In the genomic region with DNA sequence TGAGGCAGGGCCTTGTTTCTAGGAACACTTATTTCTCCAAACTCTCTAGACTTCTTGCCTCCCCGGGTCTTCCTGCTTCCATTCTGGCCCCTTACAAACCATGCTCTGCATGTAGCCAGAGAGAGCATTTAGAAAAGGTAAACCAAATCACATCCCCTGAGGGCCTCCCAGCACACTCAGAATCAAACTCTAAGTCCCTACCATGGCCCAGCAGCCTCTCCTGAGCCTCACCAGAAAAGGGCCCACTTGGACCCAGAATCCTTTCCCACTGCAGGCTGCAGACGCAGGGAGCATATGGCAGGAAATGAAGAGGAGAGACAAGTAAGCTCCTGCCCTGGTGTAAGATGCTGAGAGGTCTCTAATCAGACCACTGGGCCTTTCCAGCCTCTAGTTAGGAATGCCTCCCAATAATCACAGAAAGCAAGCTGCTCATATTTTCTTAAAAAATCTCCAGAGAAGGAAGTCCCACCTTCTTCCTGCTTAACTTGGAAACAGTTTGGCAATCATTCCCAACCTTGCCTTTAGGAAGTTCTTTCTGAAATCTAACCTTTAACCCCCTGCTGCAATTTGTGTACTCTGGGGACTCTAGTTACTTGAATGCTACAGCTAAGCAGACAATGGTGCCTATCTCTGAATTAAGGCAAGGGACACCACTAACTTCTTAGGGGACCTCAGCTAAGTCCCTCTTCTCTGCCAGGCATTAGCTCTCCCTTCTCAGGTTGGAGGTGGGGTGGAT, we compare ENCODE assay signal across 12 cellular contexts. TPM values are rescaled to one million over a fixed set of nuclear protein-coding genes. Genes with fewer than 3 reads are reported as not detected.
DNase-seq lines count a peak whose midpoint lies in the region; ATAC-seq and TF ChIP-seq lines count a peak whose summit lies in the region.
"Had no signal": no experiment of that assay in that cellular context is flagged by ENCODE, and none has a peak within 500 bp of the region (broad histone marks: within the 10 kb centered on the region; RNA-seq: fewer than 3 reads in every experiment).

No MANE protein-coding gene starts in this region.

- TF ChIP-seq CTCF in left ventricle myocardium inferior (IDR thresholded peaks at IDR 0.05; ENCODE audit: borderline replicate concordance) (no peak), GM10266 (IDR thresholded peaks at IDR 0.05; ENCODE audit: control insufficient read depth, insufficient read depth, low read depth, missing control alignments) (no peak)

- H3K9me3 ChIP-seq in BLaER1, result no peaks in the 10 kb centered on the region
- no peaks in the 10 kb centered on the region for H3K9me3 ChIP-seq in adipocyte (ENCODE audit: control insufficient read depth, low read length)
- H3K9me3 ChIP-seq in left ventricle myocardium inferior (replicated peaks), result no peaks in the 10 kb centered on the region

- intact Hi-C loops in left ventricle myocardium inferior (cut with micrococcal nuclease), result no loop called here
- intact Hi-C loops in activated naive CD4-positive, alpha-beta T cell treated with anti-CD3 and anti-CD28 coated beads for 36 hours (cut with micrococcal nuclease), result loop anchor here (10.0 kb wide), 1 partner anchor 435 kb away; no protein-coding TSS in a partner anchor

- ATAC-seq in GM21737 (IDR thresholded peaks at IDR 0.05; ENCODE audit: unreplicated experiment), result no peak

- H4K20me1 ChIP-seq in BLaER1, result peaks cover 11% of the 10 kb centered on the region; the same call in 1 of the 2 replicates

- no peak for DNase-seq in adipocyte (ENCODE audit: low read depth)
- no peak for DNase-seq in left ventricle myocardium inferior
- DNase-seq in activated CD4-positive, CD25-positive, alpha-beta regulatory T cell treated with anti-CD3 and anti-CD28 coated beads, Interleukin-2, amount 50 U/mL, for 72 hours, result no peak
- DNase-seq in GM10266 (ENCODE audit: extremely low spot score), result no peak
- no peak for DNase-seq in activated naive CD4-positive, alpha-beta T cell treated with anti-CD3 and anti-CD28 coated beads for 36 hours
- DNase-seq: CD8-positive, alpha-beta memory T cell; effector CD4-positive, alpha-beta T cell; NCI-H1105 treated with DMSO at 0.1 percent for 48 hours had no signal

- H3K27ac ChIP-seq in BLaER1 (no peak overlapping the region), left ventricle myocardium inferior (replicated peaks) (peak overlapping the region; percentile 100), rectal smooth muscle tissue (ENCODE audit: low read depth, low read length) (peak overlapping the region; percentile 98)

- no peak overlapping the region for H3K4me3 Mint-ChIP-seq in activated naive CD4-positive, alpha-beta T cell treated with anti-CD3 and anti-CD28 coated beads for 36 hours
- H3K4me3 Mint-ChIP-seq: CD8-positive, alpha-beta memory T cell; stimulated activated naive CD8-positive, alpha-beta T cell treated with anti-CD3 and anti-CD28 coated beads, Interleukin-15, Interleukin-2, amounts not matched to agents 100 ng/mL and 50 ng/mL, for 24 hours had no signal

- CTCF ChIA-PET in activated naive CD4-positive, alpha-beta T cell treated with anti-CD3 and anti-CD28 coated beads for 36 hours (lab: Charles Lee), result interaction anchor here (1.2 kb wide), 1 partner anchor 62 kb away, joined by 3 read pairs; no protein-coding TSS in a partner anchor

- no peaks in the 10 kb centered on the region for H3K36me3 Mint-ChIP-seq in activated naive CD4-positive, alpha-beta T cell treated with anti-CD3 and anti-CD28 coated beads for 36 hours (ENCODE audit: low read depth)
- H3K36me3 Mint-ChIP-seq: CD8-positive, alpha-beta memory T cell had no signal

- peak overlapping the region; percentile 76 for H3K4me2 ChIP-seq in BLaER1

- no peak overlapping the region for H3K27ac Mint-ChIP-seq in activated naive CD4-positive, alpha-beta T cell treated with anti-CD3 and anti-CD28 coated beads for 36 hours
- H3K27ac Mint-ChIP-seq: stimulated activated naive CD8-positive, alpha-beta T cell treated with anti-CD3 and anti-CD28 coated beads, Interleukin-15, Interleukin-2, amounts not matched to agents 100 ng/mL and 50 ng/mL, for 24 hours had no signal

- H3K27me3 ChIP-seq in BLaER1 (peaks cover 15% of the 10 kb centered on the region), adipocyte (replicated peaks; ENCODE audit: control insufficient read depth, insufficient read depth, low read length) (no peaks in the 10 kb centered on the region), left ventricle myocardium inferior (ENCODE audit: low read depth) (no peaks in the 10 kb centered on the region), rectal smooth muscle tissue (ENCODE audit: control insufficient read depth, insufficient read depth, low read length) (no peaks in the 10 kb centered on the region)

- no peak overlapping the region for H3K4me3 ChIP-seq in BLaER1
- peak overlapping the region; percentile 91 for H3K4me3 ChIP-seq in adipocyte (ENCODE audit: low read length)
- H3K4me3 ChIP-seq in left ventricle myocardium inferior, result peak overlapping the region; percentile 71
- H3K4me3 ChIP-seq in rectal smooth muscle tissue (ENCODE audit: low read length), result no peak overlapping the region

- H3K4me1 ChIP-seq in BLaER1, result peaks cover 70% of the 10 kb centered on the region
- H3K4me1 ChIP-seq in adipocyte (ENCODE audit: control insufficient read depth, insufficient read depth, low read length), result peaks cover 71% of the 10 kb centered on the region
- H3K4me1 ChIP-seq in left ventricle myocardium inferior, result peaks cover 97% of the 10 kb centered on the region
- H3K4me1 ChIP-seq in rectal smooth muscle tissue (ENCODE audit: control insufficient read depth, insufficient read depth, low read length), result peaks cover 70% of the 10 kb centered on the region

- H3K4me1 Mint-ChIP-seq in activated naive CD4-positive, alpha-beta T cell treated with anti-CD3 and anti-CD28 coated beads for 36 hours (ENCODE audit: low read depth), result peaks cover 9% of the 10 kb centered on the region

- H3K27me3 Mint-ChIP-seq in activated naive CD4-positive, alpha-beta T cell treated with anti-CD3 and anti-CD28 coated beads for 36 hours (ENCODE audit: low read depth), result peaks cover 17% of the 10 kb centered on the region

- no peaks in the 10 kb centered on the region for H3K36me3 ChIP-seq in BLaER1
- H3K36me3 ChIP-seq in adipocyte (ENCODE audit: control insufficient read depth, insufficient read depth, low read length, severe bottlenecking), result peaks cover 72% of the 10 kb centered on the region
- H3K36me3 ChIP-seq in left ventricle myocardium inferior, result peaks cover 69% of the 10 kb centered on the region
- peaks cover 26% of the 10 kb centered on the region for H3K36me3 ChIP-seq in rectal smooth muscle tissue (ENCODE audit: control insufficient read depth, insufficient read depth, low read length)

- H3K9ac ChIP-seq in BLaER1, result no peak overlapping the region
- peak overlapping the region; percentile 99 for H3K9ac ChIP-seq in adipocyte (ENCODE audit: low read length)
- no peak overlapping the region for H3K9ac ChIP-seq in rectal smooth muscle tissue (ENCODE audit: low read length)

- H3K9me3 Mint-ChIP-seq in activated naive CD4-positive, alpha-beta T cell treated with anti-CD3 and anti-CD28 coated beads for 36 hours, result no peaks in the 10 kb centered on the region
- H3K9me3 Mint-ChIP-seq: CD8-positive, alpha-beta memory T cell; stimulated activated naive CD8-positive, alpha-beta T cell treated with anti-CD3 and anti-CD28 coated beads, Interleukin-15, Interleukin-2, amounts not matched to agents 100 ng/mL and 50 ng/mL, for 24 hours had no signal

RNA-seq across cellular contexts. Expression of a gene that starts 4.2 kb away (rescaled TPM):
- total RNA-seq in left ventricle myocardium inferior, result 44.4 TPM
- under 1 TPM in 1 of 2 experiments, not detected in 1; 0.31 TPM for total RNA-seq in activated naive CD4-positive, alpha-beta T cell treated with anti-CD3 and anti-CD28 coated beads for 36 hours
- total RNA-seq: CD8-positive, alpha-beta memory T cell had no signal

Comparison
In these comparisons a context has a peak if more than half of its experiments do, and no peak if none do; other contexts are left out.
1. H3K4me3 ChIP-seq: peak in adipocyte (single experiment) and left ventricle myocardium inferior (single experiment); none in BLaER1 (single experiment) and rectal smooth muscle tissue (single experiment).
2. RNA of a gene that starts 4.2 kb away (total RNA-seq): 44.4 TPM in left ventricle myocardium inferior (single experiment); 0.31 TPM in activated naive CD4-positive, alpha-beta T cell treated with anti-CD3 and anti-CD28 coated beads for 36 hours; every median in the first group is over 10 times any median in the second.